ENCODE assay signal across 1 cellular context in the genomic region with DNA sequence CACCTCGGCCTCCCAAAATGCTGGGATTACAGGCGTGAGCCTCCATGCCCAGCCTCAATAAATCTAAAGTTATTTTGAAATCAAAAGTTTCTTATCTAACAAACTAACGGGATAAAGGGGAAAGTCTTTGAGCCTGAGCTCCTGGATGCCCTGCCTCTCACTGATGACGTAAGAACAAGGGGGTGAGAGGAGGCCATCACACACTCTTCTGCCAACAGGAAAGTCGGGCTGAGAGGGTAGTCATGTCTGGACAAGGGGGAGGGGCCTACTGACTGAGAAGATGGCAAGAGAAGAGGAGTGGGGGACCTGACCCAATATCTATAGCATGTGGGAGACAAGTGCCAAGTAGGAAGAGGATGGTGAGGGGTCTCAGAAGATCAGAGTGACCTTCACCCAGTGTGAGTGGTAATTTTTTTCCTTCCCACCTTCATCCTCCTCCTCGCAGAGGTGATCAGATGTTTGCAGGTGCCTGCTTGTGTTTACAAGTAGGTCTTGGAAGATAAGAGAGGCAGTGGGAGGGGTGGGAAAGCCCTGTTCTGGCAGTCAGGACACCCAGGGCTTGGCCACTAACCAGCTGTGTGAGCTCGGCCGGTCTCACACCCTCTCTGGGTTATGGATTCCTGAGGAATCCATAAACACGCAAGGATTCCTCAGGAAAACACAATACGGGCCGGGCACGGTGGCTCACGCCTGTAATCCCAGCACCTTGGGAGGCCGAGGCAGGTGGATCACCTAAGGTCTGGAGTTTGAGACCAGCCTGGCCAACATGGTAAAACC.
TF ChIP-seq lines count a peak whose summit lies in the region.

No MANE protein-coding gene starts in this region.

TF ChIP-seq in HCT116, 20 proteins besides CTCF, POLR2A, EP300 and RAD21 (continued from another document):
- no peak for TF ChIP-seq REST (IDR thresholded peaks at IDR 0.05; ENCODE audit: low read depth)
- no peak for TF ChIP-seq ZNF274 (IDR thresholded peaks at IDR 0.05; ENCODE audit: low read depth, low read length)
- no peak for TF ChIP-seq EZH2 (IDR thresholded peaks at IDR 0.05)
- TF ChIP-seq YY1 (IDR thresholded peaks at IDR 0.05; ENCODE audit: extremely low read depth, insufficient replicate concordance, low read depth, low read length) = no peak
- TF ChIP-seq ZFX (IDR thresholded peaks at IDR 0.05) = no peak
- TF ChIP-seq POLR2AphosphoS5 (IDR thresholded peaks at IDR 0.05; ENCODE audit: low read depth, low read length) = no peak
- no peak for TF ChIP-seq EGR1 (IDR thresholded peaks at IDR 0.05; ENCODE audit: low read depth)
- no peak for TF ChIP-seq CEBPB (IDR thresholded peaks at IDR 0.05; ENCODE audit: low read depth)
- no peak for TF ChIP-seq EZH2phosphoT487 (IDR thresholded peaks at IDR 0.05; ENCODE audit: borderline replicate concordance)
- TF ChIP-seq, protein P1, sequence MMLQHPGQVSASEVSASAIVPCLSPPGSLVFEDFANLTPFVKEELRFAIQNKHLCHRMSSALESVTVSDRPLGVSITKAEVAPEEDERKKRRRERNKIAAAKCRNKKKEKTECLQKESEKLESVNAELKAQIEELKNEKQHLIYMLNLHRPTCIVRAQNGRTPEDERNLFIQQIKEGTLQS (IDR thresholded peaks at IDR 0.05) = no peak
